ENCODE assay signal across 2 cellular contexts in the genomic region with DNA sequence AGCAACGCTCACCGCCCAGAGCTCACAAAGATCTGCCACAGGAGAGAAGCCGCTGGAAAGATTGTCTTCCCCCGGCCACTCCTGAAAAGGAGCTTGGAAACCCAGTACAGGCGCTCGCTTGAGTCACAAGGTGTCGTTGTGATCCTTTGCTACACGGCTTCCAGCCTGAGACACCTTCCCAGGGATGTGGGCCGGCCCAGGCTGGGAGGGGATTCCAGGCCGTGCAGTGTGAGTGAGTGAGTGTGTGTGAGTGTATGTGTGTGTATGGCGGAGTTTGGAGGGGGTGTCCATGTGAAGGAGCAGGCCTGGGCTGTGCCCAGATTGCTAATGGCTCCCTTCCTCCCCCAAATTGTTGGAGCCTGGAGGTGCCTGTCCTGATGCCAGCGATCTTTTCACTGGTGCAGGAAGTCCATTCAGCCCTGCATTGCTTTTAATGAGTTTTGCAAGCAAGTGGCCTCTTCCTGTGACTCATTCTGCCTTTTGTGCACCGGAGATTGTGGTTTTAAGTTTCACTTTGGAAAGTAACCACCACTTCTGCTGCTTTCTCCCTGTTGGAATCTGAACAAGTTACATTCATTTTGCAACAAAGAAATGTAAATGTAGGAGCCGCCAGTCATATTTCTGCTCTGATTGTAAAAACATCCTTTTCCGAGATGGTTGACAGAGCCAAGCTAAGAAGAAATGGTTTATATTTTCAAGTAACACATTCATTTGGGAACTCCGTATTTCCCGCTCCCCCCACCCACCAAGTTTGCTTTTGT.
TF ChIP-seq lines count a peak whose summit lies in the region.

No MANE protein-coding gene starts in this region.

TF ChIP-seq in WTC11, 78 proteins besides CTCF, POLR2A, EP300 and RAD21 (continued from another document):
- TF ChIP-seq, protein P1, sequence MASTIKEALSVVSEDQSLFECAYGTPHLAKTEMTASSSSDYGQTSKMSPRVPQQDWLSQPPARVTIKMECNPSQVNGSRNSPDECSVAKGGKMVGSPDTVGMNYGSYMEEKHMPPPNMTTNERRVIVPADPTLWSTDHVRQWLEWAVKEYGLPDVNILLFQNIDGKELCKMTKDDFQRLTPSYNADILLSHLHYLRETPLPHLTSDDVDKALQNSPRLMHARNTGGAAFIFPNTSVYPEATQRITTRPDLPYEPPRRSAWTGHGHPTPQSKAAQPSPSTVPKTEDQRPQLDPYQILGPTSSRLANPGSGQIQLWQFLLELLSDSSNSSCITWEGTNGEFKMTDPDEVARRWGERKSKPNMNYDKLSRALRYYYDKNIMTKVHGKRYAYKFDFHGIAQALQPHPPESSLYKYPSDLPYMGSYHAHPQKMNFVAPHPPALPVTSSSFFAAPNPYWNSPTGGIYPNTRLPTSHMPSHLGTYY (CRISPR knock-in tag; IDR thresholded peaks at IDR 0.05), result no peak
- TF ChIP-seq, protein P2, sequence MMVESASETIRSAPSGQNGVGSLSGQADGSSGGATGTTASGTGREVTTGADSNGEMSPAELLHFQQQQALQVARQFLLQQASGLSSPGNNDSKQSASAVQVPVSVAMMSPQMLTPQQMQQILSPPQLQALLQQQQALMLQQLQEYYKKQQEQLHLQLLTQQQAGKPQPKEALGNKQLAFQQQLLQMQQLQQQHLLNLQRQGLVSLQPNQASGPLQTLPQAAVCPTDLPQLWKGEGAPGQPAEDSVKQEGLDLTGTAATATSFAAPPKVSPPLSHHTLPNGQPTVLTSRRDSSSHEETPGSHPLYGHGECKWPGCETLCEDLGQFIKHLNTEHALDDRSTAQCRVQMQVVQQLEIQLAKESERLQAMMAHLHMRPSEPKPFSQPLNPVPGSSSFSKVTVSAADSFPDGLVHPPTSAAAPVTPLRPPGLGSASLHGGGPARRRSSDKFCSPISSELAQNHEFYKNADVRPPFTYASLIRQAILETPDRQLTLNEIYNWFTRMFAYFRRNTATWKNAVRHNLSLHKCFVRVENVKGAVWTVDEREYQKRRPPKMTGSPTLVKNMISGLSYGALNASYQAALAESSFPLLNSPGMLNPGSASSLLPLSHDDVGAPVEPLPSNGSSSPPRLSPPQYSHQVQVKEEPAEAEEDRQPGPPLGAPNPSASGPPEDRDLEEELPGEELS (CRISPR knock-in tag; IDR thresholded peaks at IDR 0.05), result no peak; the same call in 1 of the 2 replicates
- TF ChIP-seq FOXK1 (CRISPR knock-in tag; IDR thresholded peaks at IDR 0.05), result no peak
- no peak for TF ChIP-seq SP1 (CRISPR knock-in tag; conservative IDR thresholded peaks at IDR 0.05)
- peak; percentile 59; the same call in 1 of the 2 replicates for TF ChIP-seq GABPB1 (CRISPR knock-in tag; IDR thresholded peaks at IDR 0.05)
- 0 out of 2 replicates have a peak, but pooled peaks have one; percentile 20 for TF ChIP-seq PRRX2 (CRISPR knock-in tag; IDR thresholded peaks at IDR 0.05)
- no peak for TF ChIP-seq NR2C2 (CRISPR knock-in tag; IDR thresholded peaks at IDR 0.05)
- TF ChIP-seq, protein P3, sequence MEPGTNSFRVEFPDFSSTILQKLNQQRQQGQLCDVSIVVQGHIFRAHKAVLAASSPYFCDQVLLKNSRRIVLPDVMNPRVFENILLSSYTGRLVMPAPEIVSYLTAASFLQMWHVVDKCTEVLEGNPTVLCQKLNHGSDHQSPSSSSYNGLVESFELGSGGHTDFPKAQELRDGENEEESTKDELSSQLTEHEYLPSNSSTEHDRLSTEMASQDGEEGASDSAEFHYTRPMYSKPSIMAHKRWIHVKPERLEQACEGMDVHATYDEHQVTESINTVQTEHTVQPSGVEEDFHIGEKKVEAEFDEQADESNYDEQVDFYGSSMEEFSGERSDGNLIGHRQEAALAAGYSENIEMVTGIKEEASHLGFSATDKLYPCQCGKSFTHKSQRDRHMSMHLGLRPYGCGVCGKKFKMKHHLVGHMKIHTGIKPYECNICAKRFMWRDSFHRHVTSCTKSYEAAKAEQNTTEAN (CRISPR knock-in tag; IDR thresholded peaks at IDR 0.05), result peak; percentile 96
- TF ChIP-seq, protein P4, sequence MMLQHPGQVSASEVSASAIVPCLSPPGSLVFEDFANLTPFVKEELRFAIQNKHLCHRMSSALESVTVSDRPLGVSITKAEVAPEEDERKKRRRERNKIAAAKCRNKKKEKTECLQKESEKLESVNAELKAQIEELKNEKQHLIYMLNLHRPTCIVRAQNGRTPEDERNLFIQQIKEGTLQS (CRISPR knock-in tag; conservative IDR thresholded peaks at IDR 0.05), result no peak
- TF ChIP-seq, protein P5, sequence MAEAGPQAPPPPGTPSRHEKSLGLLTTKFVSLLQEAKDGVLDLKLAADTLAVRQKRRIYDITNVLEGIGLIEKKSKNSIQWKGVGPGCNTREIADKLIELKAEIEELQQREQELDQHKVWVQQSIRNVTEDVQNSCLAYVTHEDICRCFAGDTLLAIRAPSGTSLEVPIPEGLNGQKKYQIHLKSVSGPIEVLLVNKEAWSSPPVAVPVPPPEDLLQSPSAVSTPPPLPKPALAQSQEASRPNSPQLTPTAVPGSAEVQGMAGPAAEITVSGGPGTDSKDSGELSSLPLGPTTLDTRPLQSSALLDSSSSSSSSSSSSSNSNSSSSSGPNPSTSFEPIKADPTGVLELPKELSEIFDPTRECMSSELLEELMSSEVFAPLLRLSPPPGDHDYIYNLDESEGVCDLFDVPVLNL (CRISPR knock-in tag; IDR thresholded peaks at IDR 0.05; ENCODE audit: borderline replicate concordance, low read depth), result no peak
- TF ChIP-seq ZNF416 (CRISPR knock-in tag; IDR thresholded peaks at IDR 0.05), result peak; percentile 99
- peak; percentile 18; the same call in 1 of the 2 replicates for TF ChIP-seq NFE2L1 (CRISPR knock-in tag; IDR thresholded peaks at IDR 0.05)

TF ChIP-seq in HepG2, 621 proteins besides CTCF, POLR2A, EP300 and RAD21 (continued from another document and continues in another):
- no peak for TF ChIP-seq ZNF674 (CRISPR knock-in tag; IDR thresholded peaks at IDR 0.05; ENCODE audit: low read depth)
- no peak for TF ChIP-seq CENPX (CRISPR knock-in tag; IDR thresholded peaks at IDR 0.05)
- TF ChIP-seq ZC3H13 (CRISPR knock-in tag; IDR thresholded peaks at IDR 0.05), result no peak
- TF ChIP-seq ARHGAP35 (CRISPR knock-in tag; IDR thresholded peaks at IDR 0.05; ENCODE audit: borderline replicate concordance), result no peak; the same call in 1 of the 2 replicates
- TF ChIP-seq HHEX (CRISPR knock-in tag; IDR thresholded peaks at IDR 0.05), result no peak
- peak; percentile 35 for TF ChIP-seq ERF (CRISPR knock-in tag; IDR thresholded peaks at IDR 0.05)
- TF ChIP-seq NFKBIZ (CRISPR knock-in tag; IDR thresholded peaks at IDR 0.05), result no peak; the same call in 1 of the 2 replicates
- TF ChIP-seq MIER3 (CRISPR knock-in tag; IDR thresholded peaks at IDR 0.05; ENCODE audit: borderline replicate concordance), result peak; percentile 76; the same call in 1 of the 2 replicates
- TF ChIP-seq HIVEP1 (CRISPR knock-in tag; IDR thresholded peaks at IDR 0.05), result no peak; the same call in none of the 2 replicates
- TF ChIP-seq KDM1A (CRISPR knock-in tag; IDR thresholded peaks at IDR 0.05), result no peak
- no peak for TF ChIP-seq KLF15 (CRISPR knock-in tag; IDR thresholded peaks at IDR 0.05; ENCODE audit: borderline replicate concordance)
- TF ChIP-seq NBN (conservative IDR thresholded peaks at IDR 0.05), result no peak
- TF ChIP-seq ZNF256 (CRISPR knock-in tag; conservative IDR thresholded peaks at IDR 0.05), result no peak
- TF ChIP-seq FOSL1 (CRISPR knock-in tag; IDR thresholded peaks at IDR 0.05; ENCODE audit: borderline replicate concordance), result peak; percentile 96
- peak; percentile 73; the same call in 1 of the 2 replicates for TF ChIP-seq POGZ (CRISPR knock-in tag; IDR thresholded peaks at IDR 0.05)
- TF ChIP-seq, protein P6, sequence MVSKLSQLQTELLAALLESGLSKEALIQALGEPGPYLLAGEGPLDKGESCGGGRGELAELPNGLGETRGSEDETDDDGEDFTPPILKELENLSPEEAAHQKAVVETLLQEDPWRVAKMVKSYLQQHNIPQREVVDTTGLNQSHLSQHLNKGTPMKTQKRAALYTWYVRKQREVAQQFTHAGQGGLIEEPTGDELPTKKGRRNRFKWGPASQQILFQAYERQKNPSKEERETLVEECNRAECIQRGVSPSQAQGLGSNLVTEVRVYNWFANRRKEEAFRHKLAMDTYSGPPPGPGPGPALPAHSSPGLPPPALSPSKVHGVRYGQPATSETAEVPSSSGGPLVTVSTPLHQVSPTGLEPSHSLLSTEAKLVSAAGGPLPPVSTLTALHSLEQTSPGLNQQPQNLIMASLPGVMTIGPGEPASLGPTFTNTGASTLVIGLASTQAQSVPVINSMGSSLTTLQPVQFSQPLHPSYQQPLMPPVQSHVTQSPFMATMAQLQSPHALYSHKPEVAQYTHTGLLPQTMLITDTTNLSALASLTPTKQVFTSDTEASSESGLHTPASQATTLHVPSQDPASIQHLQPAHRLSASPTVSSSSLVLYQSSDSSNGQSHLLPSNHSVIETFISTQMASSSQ (IDR thresholded peaks at IDR 0.05; ENCODE audit: low read depth), result peak; percentile 11; the same call in 1 of the 2 replicates
- TF ChIP-seq, protein P6 (CRISPR knock-in tag; IDR thresholded peaks at IDR 0.05; ENCODE audit: borderline replicate concordance), result peak; percentile 28; the same call in 1 of the 2 replicates
- peak; percentile 63 for TF ChIP-seq SSRP1 (CRISPR knock-in tag; IDR thresholded peaks at IDR 0.05)
- TF ChIP-seq ZIK1 (CRISPR knock-in tag; IDR thresholded peaks at IDR 0.05; ENCODE audit: borderline replicate concordance, low read depth), result no peak
- no peak for TF ChIP-seq SMARCC2 (IDR thresholded peaks at IDR 0.05)
- TF ChIP-seq SP2 (CRISPR knock-in tag; IDR thresholded peaks at IDR 0.05), result no peak
- TF ChIP-seq, protein P7, sequence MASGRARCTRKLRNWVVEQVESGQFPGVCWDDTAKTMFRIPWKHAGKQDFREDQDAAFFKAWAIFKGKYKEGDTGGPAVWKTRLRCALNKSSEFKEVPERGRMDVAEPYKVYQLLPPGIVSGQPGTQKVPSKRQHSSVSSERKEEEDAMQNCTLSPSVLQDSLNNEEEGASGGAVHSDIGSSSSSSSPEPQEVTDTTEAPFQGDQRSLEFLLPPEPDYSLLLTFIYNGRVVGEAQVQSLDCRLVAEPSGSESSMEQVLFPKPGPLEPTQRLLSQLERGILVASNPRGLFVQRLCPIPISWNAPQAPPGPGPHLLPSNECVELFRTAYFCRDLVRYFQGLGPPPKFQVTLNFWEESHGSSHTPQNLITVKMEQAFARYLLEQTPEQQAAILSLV (CRISPR knock-in tag; IDR thresholded peaks at IDR 0.05; ENCODE audit: borderline replicate concordance), result no peak
- TF ChIP-seq, protein P8, sequence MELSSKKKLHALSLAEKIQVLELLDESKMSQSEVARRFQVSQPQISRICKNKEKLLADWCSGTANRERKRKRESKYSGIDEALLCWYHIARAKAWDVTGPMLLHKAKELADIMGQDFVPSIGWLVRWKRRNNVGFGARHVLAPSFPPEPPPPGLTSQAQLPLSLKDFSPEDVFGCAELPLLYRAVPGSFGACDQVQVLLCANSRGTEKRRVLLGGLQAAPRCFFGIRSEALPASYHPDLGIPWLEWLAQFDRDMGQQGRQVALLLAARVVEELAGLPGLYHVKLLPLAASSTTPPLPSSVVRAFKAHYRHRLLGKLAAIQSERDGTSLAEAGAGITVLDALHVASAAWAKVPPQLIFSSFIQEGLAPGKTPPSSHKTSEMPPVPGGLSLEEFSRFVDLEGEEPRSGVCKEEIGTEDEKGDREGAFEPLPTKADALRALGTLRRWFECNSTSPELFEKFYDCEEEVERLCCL (CRISPR knock-in tag; IDR thresholded peaks at IDR 0.05; ENCODE audit: borderline replicate concordance), result peak; percentile 75; the same call in 1 of the 2 replicates
- peak; percentile 58; the same call in 1 of the 2 replicates for TF ChIP-seq TARDBP (CRISPR knock-in tag; IDR thresholded peaks at IDR 0.05)
- no peak for TF ChIP-seq MTF2 (CRISPR knock-in tag; IDR thresholded peaks at IDR 0.05; ENCODE audit: borderline replicate concordance)
- no peak for TF ChIP-seq ZNF496 (CRISPR knock-in tag; IDR thresholded peaks at IDR 0.05; ENCODE audit: insufficient replicate concordance)
- TF ChIP-seq MXD4 (CRISPR knock-in tag; IDR thresholded peaks at IDR 0.05), result no peak
- TF ChIP-seq FIP1L1 (IDR thresholded peaks at IDR 0.05; ENCODE audit: borderline replicate concordance, insufficient read depth, low read depth, low read length), result 0 out of 2 replicates have a peak, but pooled peaks have one; percentile 55
- TF ChIP-seq ZNF841 (CRISPR knock-in tag; IDR thresholded peaks at IDR 0.05; ENCODE audit: borderline replicate concordance), result no peak
- TF ChIP-seq, protein P9, sequence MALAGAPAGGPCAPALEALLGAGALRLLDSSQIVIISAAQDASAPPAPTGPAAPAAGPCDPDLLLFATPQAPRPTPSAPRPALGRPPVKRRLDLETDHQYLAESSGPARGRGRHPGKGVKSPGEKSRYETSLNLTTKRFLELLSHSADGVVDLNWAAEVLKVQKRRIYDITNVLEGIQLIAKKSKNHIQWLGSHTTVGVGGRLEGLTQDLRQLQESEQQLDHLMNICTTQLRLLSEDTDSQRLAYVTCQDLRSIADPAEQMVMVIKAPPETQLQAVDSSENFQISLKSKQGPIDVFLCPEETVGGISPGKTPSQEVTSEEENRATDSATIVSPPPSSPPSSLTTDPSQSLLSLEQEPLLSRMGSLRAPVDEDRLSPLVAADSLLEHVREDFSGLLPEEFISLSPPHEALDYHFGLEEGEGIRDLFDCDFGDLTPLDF (CRISPR knock-in tag; IDR thresholded peaks at IDR 0.05), result no peak
- TF ChIP-seq, protein P10, sequence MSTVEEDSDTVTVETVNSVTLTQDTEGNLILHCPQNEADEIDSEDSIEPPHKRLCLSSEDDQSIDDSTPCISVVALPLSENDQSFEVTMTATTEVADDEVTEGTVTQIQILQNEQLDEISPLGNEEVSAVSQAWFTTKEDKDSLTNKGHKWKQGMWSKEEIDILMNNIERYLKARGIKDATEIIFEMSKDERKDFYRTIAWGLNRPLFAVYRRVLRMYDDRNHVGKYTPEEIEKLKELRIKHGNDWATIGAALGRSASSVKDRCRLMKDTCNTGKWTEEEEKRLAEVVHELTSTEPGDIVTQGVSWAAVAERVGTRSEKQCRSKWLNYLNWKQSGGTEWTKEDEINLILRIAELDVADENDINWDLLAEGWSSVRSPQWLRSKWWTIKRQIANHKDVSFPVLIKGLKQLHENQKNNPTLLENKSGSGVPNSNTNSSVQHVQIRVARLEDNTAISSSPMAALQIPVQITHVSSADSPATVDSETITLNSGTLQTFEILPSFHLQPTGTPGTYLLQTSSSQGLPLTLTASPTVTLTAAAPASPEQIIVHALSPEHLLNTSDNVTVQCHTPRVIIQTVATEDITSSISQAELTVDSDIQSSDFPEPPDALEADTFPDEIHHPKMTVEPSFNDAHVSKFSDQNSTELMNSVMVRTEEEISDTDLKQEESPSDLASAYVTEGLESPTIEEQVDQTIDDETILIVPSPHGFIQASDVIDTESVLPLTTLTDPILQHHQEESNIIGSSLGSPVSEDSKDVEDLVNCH (CRISPR knock-in tag; IDR thresholded peaks at IDR 0.05), result no peak
- no peak for TF ChIP-seq FOXP1 (IDR thresholded peaks at IDR 0.05)
- TF ChIP-seq FOXP1 (CRISPR knock-in tag; IDR thresholded peaks at IDR 0.05), result peak; percentile 25; the same call in 1 of the 2 replicates
